ENCODE assay signal across 28 cellular contexts in the genomic region with DNA sequence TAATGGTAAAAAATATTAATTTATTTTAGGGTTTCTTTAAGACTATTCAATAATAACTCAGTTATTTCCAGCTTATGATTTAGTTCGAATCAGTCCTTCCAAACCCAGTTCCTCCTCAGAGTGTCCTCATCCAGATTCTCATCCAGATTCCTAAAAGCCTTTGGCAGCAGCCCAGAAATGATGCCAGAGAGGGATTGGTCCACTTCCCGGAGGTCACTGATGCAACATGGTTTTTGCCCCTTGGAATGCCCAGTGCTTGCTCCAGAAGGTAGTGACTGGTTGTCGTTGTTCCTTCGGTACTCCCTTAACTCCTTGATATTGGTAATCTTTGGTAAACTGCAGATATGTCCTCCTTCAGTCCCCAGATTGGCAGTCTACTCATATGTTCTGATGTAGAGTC.
"Had no signal": no experiment of that assay in that cellular context is flagged by ENCODE, and none has a peak within 500 bp of the region (broad histone marks: within the 10 kb centered on the region; RNA-seq: fewer than 3 reads in every experiment).

No MANE protein-coding gene starts in this region.

- H2AFZ ChIP-seq: hepatocyte had no signal

- H3K27ac Mint-ChIP-seq: dendritic cell treated with granulocyte-macrophage colony-stimulating factor and Interleukin-4, amounts not matched to agents 40 ng/mL and 50 ng/mL, for 4 days; effector memory CD8-positive, alpha-beta T cell; endodermal cell; immature natural killer cell; mesothelial cell of epicardium; naive thymus-derived CD8-positive, alpha-beta T cell had no signal

- H3K27me3 Mint-ChIP-seq: dendritic cell treated with granulocyte-macrophage colony-stimulating factor and Interleukin-4, amounts not matched to agents 40 ng/mL and 50 ng/mL, for 4 days; effector memory CD8-positive, alpha-beta T cell had no signal

- H3K79me2 ChIP-seq: hepatocyte had no signal

- H3K36me3 Mint-ChIP-seq: immature natural killer cell; mesothelial cell of epicardium; naive B cell; naive thymus-derived CD8-positive, alpha-beta T cell had no signal

- H3K9me3 ChIP-seq: colonic mucosa, esophagus squamous epithelium, gastroesophageal sphincter, heart left ventricle, left lung, lower lobe of right lung, mucosa of descending colon had no signal

- H3K4me3 Mint-ChIP-seq: dendritic cell treated with granulocyte-macrophage colony-stimulating factor and Interleukin-4, amounts not matched to agents 40 ng/mL and 50 ng/mL, for 4 days; effector memory CD8-positive, alpha-beta T cell; endodermal cell; immature natural killer cell; mesothelial cell of epicardium; naive B cell; naive thymus-derived CD8-positive, alpha-beta T cell had no signal

- ATAC-seq: effector memory CD8-positive, alpha-beta T cell; esophagus mucosa; gastroesophageal sphincter; heart left ventricle; left colon; left lung; left ventricle myocardium superior; lower lobe of right lung; mucosa of descending colon; naive thymus-derived CD8-positive, alpha-beta T cell had no signal

- DNase-seq: colonic mucosa; cortex of kidney; effector CD8-positive, alpha-beta T cell; effector memory CD8-positive, alpha-beta T cell; endodermal cell; erythroblast; esophagus squamous epithelium; foreskin fibroblast; heart left ventricle; hypothalamus; immature natural killer cell; islet precursor cell; kidney; kidney glomerular epithelial cell; left colon; left lung; left ventricle myocardium superior; lower lobe of right lung; mesenchymal stem cell; mucosa of descending colon; naive B cell; naive thymus-derived CD8-positive, alpha-beta T cell had no signal

- H3K4me1 Mint-ChIP-seq: immature natural killer cell; mesothelial cell of epicardium; naive B cell; naive thymus-derived CD8-positive, alpha-beta T cell had no signal

- H3K27me3 ChIP-seq: colonic mucosa, esophagus squamous epithelium, gastroesophageal sphincter, heart left ventricle, hepatocyte, left lung had no signal

- H3K36me3 ChIP-seq: colonic mucosa, esophagus squamous epithelium, gastroesophageal sphincter, heart left ventricle, left lung, lower lobe of right lung had no signal

- H3K4me2 ChIP-seq: hepatocyte had no signal

- H3K4me1 ChIP-seq: colonic mucosa, esophagus squamous epithelium, gastroesophageal sphincter, heart left ventricle, left lung, lower lobe of right lung had no signal

- H3K27ac ChIP-seq: colonic mucosa, epithelial cell of prostate, esophagus squamous epithelium, gastroesophageal sphincter, heart left ventricle, hepatocyte, left lung, lower lobe of right lung had no signal

- H3K4me3 ChIP-seq: colonic mucosa, esophagus squamous epithelium, gastroesophageal sphincter, heart left ventricle, hepatocyte, left lung, lower lobe of right lung, mucosa of descending colon had no signal

- H3K9me3 Mint-ChIP-seq: effector memory CD8-positive, alpha-beta T cell; endodermal cell; immature natural killer cell had no signal
